Comparison of ENCODE assay signal across 23 cellular contexts in genomic region chr18:50750546-50750945, GRCh38.
"Had no signal": no experiment of that assay in that cellular context is flagged by ENCODE, and none has a peak within 500 bp of the region (broad histone marks: within the 10 kb centered on the region; RNA-seq: fewer than 3 reads in every experiment).

No MANE protein-coding gene starts in this region.

- H3K9me3 ChIP-seq: adrenal gland, body of pancreas, colonic mucosa had no signal

- H3K4me3 ChIP-seq: adrenal gland, body of pancreas, colonic mucosa had no signal

- H3K9me3 Mint-ChIP-seq: activated CD4-positive, alpha-beta memory T cell treated with anti-CD3 and anti-CD28 coated beads for 36 hours; activated CD4-positive, alpha-beta T cell treated with anti-CD3 and anti-CD28 coated beads, Interleukin-2, amount 10 ng/mL, durations not matched to agents 24 days and 14 days; activated naive CD4-positive, alpha-beta T cell treated with anti-CD3 and anti-CD28 coated beads for 36 hours; activated naive CD4-positive, alpha-beta T cell treated with anti-CD3 and anti-CD28 coated beads, Interleukin-2, amount 50 U/mL, for 24 hours; activated naive CD8-positive, alpha-beta T cell treated with anti-CD3 and anti-CD28 coated beads for 36 hours; activated naive CD8-positive, alpha-beta T cell treated with anti-CD3 and anti-CD28 coated beads, Interleukin-2, amount 50 U/mL, for 24 hours; activated T-cell treated with anti-CD3 and anti-CD28 coated beads, Interleukin-2, amount 50 U/mL, for 4 hours; activated T-helper 2 cell treated with anti-CD3 and anti-CD28 coated beads, Interferon-gamma antibody, Interleukin-2, Interleukin-4, amounts not matched to agents 10 μg/mL and 5 μg/mL and 100 μg/mL, durations not matched to agents 14 hours and 24 hours and 36 hours had no signal

- H3K4me1 ChIP-seq: adrenal gland, colonic mucosa had no signal

- H3K36me3 ChIP-seq: adrenal gland, colonic mucosa had no signal

- H3K27ac ChIP-seq: adrenal gland, body of pancreas, colonic mucosa had no signal

- H3K4me1 Mint-ChIP-seq: activated CD4-positive, alpha-beta T cell treated with anti-CD3 and anti-CD28 coated beads for 36 hours; activated CD4-positive, alpha-beta T cell treated with anti-CD3 and anti-CD28 coated beads, Interleukin-2, amount 10 ng/mL, durations not matched to agents 24 days and 14 days; activated naive CD4-positive, alpha-beta T cell treated with anti-CD3 and anti-CD28 coated beads, Interleukin-2, amount 50 U/mL, for 24 hours; activated naive CD8-positive, alpha-beta T cell treated with anti-CD3 and anti-CD28 coated beads for 36 hours; activated naive CD8-positive, alpha-beta T cell treated with anti-CD3 and anti-CD28 coated beads, Interleukin-2, amount 50 U/mL, for 24 hours had no signal

- H3K36me3 Mint-ChIP-seq: activated CD4-positive, alpha-beta memory T cell treated with anti-CD3 and anti-CD28 coated beads for 36 hours; activated naive CD4-positive, alpha-beta T cell treated with anti-CD3 and anti-CD28 coated beads, Interleukin-2, amount 50 U/mL, for 24 hours; activated naive CD8-positive, alpha-beta T cell treated with anti-CD3 and anti-CD28 coated beads for 36 hours had no signal

- H3K4me3 Mint-ChIP-seq: activated CD4-positive, alpha-beta memory T cell treated with anti-CD3 and anti-CD28 coated beads for 36 hours; activated CD4-positive, alpha-beta T cell treated with anti-CD3 and anti-CD28 coated beads for 36 hours; activated CD4-positive, alpha-beta T cell treated with anti-CD3 and anti-CD28 coated beads, Interleukin-2, amount 10 ng/mL, durations not matched to agents 24 days and 14 days; activated CD8-positive, alpha-beta T cell treated with anti-CD3 and anti-CD28 coated beads, Interleukin-2, amount 10 ng/mL, durations not matched to agents 7 days and 5 days; activated naive CD4-positive, alpha-beta T cell treated with anti-CD3 and anti-CD28 coated beads for 36 hours; activated naive CD4-positive, alpha-beta T cell treated with anti-CD3 and anti-CD28 coated beads, Interleukin-2, amount 50 U/mL, for 24 hours; activated naive CD8-positive, alpha-beta T cell treated with anti-CD3 and anti-CD28 coated beads for 36 hours; activated naive CD8-positive, alpha-beta T cell treated with anti-CD3 and anti-CD28 coated beads, Interleukin-2, amount 50 U/mL, for 24 hours; activated T-cell treated with anti-CD3 and anti-CD28 coated beads, Interleukin-2, amount 50 U/mL, for 4 hours had no signal

- DNase-seq: activated CD4-positive, alpha-beta memory T cell treated with anti-CD3 and anti-CD28 coated beads for 36 hours; activated CD4-positive, alpha-beta T cell treated with anti-CD3 and anti-CD28 coated beads for 36 hours; activated CD4-positive, alpha-beta T cell treated with anti-CD3 and anti-CD28 coated beads, Interleukin-2, amount 10 ng/mL, durations not matched to agents 24 days and 14 days; activated CD4-positive, CD25-positive, alpha-beta regulatory T cell; activated CD4-positive, CD25-positive, alpha-beta regulatory T cell treated with anti-CD3 and anti-CD28 coated beads, Interleukin-2, amount 50 U/mL, for 72 hours; activated CD8-positive, alpha-beta T cell treated with anti-CD3 and anti-CD28 coated beads, Interleukin-2, amount 10 ng/mL, durations not matched to agents 7 days and 5 days; activated effector memory CD4-positive, alpha-beta T cell treated with anti-CD3 and anti-CD28 coated beads, Interleukin-2, amount 50 U/mL, for 16 hours; activated naive CD4-positive, alpha-beta T cell treated with anti-CD3 and anti-CD28 coated beads for 36 hours; activated naive CD8-positive, alpha-beta T cell treated with anti-CD3 and anti-CD28 coated beads for 36 hours; activated naive CD8-positive, alpha-beta T cell treated with anti-CD3 and anti-CD28 coated beads, Interleukin-2, amount 50 U/mL, for 24 hours; activated T-cell treated with anti-CD3 and anti-CD28 coated beads, Interleukin-2, amount 50 U/mL, for 4 hours; adrenal gland; amygdala; aorta; body of pancreas; central memory CD4-positive, alpha-beta T cell; cerebellar nuclear complex; colonic mucosa; effector CD8-positive, alpha-beta T cell; foreskin fibroblast; T-helper 2 cell had no signal

- H3K27ac Mint-ChIP-seq: activated CD4-positive, alpha-beta memory T cell treated with anti-CD3 and anti-CD28 coated beads for 36 hours; activated CD4-positive, alpha-beta T cell treated with anti-CD3 and anti-CD28 coated beads for 36 hours; activated CD4-positive, alpha-beta T cell treated with anti-CD3 and anti-CD28 coated beads, Interleukin-2, amount 10 ng/mL, durations not matched to agents 24 days and 14 days; activated CD8-positive, alpha-beta T cell treated with anti-CD3 and anti-CD28 coated beads, Interleukin-2, amount 10 ng/mL, durations not matched to agents 7 days and 5 days; activated naive CD4-positive, alpha-beta T cell treated with anti-CD3 and anti-CD28 coated beads for 36 hours; activated naive CD4-positive, alpha-beta T cell treated with anti-CD3 and anti-CD28 coated beads, Interleukin-2, amount 50 U/mL, for 24 hours; activated naive CD8-positive, alpha-beta T cell treated with anti-CD3 and anti-CD28 coated beads for 36 hours; activated naive CD8-positive, alpha-beta T cell treated with anti-CD3 and anti-CD28 coated beads, Interleukin-2, amount 50 U/mL, for 24 hours; activated T-helper 2 cell treated with anti-CD3 and anti-CD28 coated beads, Interferon-gamma antibody, Interleukin-2, Interleukin-4, amounts not matched to agents 10 μg/mL and 5 μg/mL and 100 μg/mL, durations not matched to agents 14 hours and 24 hours and 36 hours had no signal

- H3K27me3 ChIP-seq: adrenal gland, body of pancreas had no signal
